In genomic region chr3:114893361-114893760, GRCh38 we compare ENCODE assay signal across 19 cellular contexts.
DNase-seq lines count a peak whose midpoint lies in the region; ATAC-seq and TF ChIP-seq lines count a peak whose summit lies in the region.
"Had no signal": no experiment of that assay in that cellular context is flagged by ENCODE, and none has a peak within 500 bp of the region (broad histone marks: within the 10 kb centered on the region; RNA-seq: fewer than 3 reads in every experiment).

No MANE protein-coding gene starts in this region.

- no peaks in the 10 kb centered on the region for H3K27me3 ChIP-seq in right lobe of liver
- H3K27me3 ChIP-seq: Peyer's patch had no signal

- peaks cover 12% of the 10 kb centered on the region for H3K36me3 Mint-ChIP-seq in activated T-helper 17 cell treated with anti-CD3 and anti-CD28 coated beads, Interleukin-2, amount 50 U/mL, for 72 hours (ENCODE audit: low read depth)

- H3K27ac Mint-ChIP-seq in activated T-helper 17 cell treated with anti-CD3 and anti-CD28 coated beads, Interleukin-2, amount 50 U/mL, for 72 hours: no peak overlapping the region
- H3K27ac Mint-ChIP-seq: B cell, CD14-positive monocyte had no signal

- no peaks in the 10 kb centered on the region for H3K9me3 Mint-ChIP-seq in activated T-helper 17 cell treated with anti-CD3 and anti-CD28 coated beads, Interleukin-2, amount 50 U/mL, for 72 hours

- intact Hi-C loops in Right ventricle myocardium inferior (cut with DNase I): no loop called here
- intact Hi-C loops in Right ventricle myocardium superior (cut with DNase I): no loop called here
- intact Hi-C loops in right lobe of liver (cut with DNase I): no loop called here

- H3K27me3 Mint-ChIP-seq in activated T-helper 17 cell treated with anti-CD3 and anti-CD28 coated beads, Interleukin-2, amount 50 U/mL, for 72 hours: no peaks in the 10 kb centered on the region
- H3K27me3 Mint-ChIP-seq: B cell had no signal

- H3K27ac ChIP-seq in right lobe of liver: peak overlapping the region; percentile 4 to 81 (median 78)
- H3K27ac ChIP-seq: A549, Peyer's patch had no signal

- H3K9me3 ChIP-seq in right lobe of liver: no peaks in the 10 kb centered on the region
- H3K9me3 ChIP-seq: A549, Peyer's patch had no signal

- no peak for DNase-seq in Right ventricle myocardium inferior (ENCODE audit: missing footprints)
- DNase-seq in Right ventricle myocardium superior: no peak
- DNase-seq in cerebellar cortex (ENCODE audit: low spot score): peak; percentile 67
- no peak for DNase-seq in right lobe of liver
- DNase-seq in superior temporal gyrus (ENCODE audit: extremely low spot score): peak; percentile 21
- DNase-seq: DMS79, Kasumi-1, NCI-H1417 treated with DMSO at 0.1 percent for 48 hours, NCI-H187 treated with DMSO at 0.1 percent for 48 hours, NCI-H2107, NCI-H2227 treated with DMSO at 0.1 percent for 48 hours, NCI-H510A treated with DMSO at 0.1 percent for 48 hours, NCI-H774, Peyer's patch had no signal

- H3K4me1 ChIP-seq in right lobe of liver: peaks cover 0 to 28% (median 12%) of the 10 kb centered on the region in 4 donors
- H3K4me1 ChIP-seq: A549, Peyer's patch had no signal

- no peak overlapping the region for H3K4me3 Mint-ChIP-seq in activated T-helper 17 cell treated with anti-CD3 and anti-CD28 coated beads, Interleukin-2, amount 50 U/mL, for 72 hours
- H3K4me3 Mint-ChIP-seq: B cell, CD14-positive monocyte had no signal

- H3K36me3 ChIP-seq in right lobe of liver: no peaks in the 10 kb centered on the region
- H3K36me3 ChIP-seq: Peyer's patch had no signal

- no peaks in the 10 kb centered on the region for H3K4me1 Mint-ChIP-seq in activated T-helper 17 cell treated with anti-CD3 and anti-CD28 coated beads, Interleukin-2, amount 50 U/mL, for 72 hours
- H3K4me1 Mint-ChIP-seq: B cell, CD14-positive monocyte had no signal

- H3K4me3 ChIP-seq in right lobe of liver: no peak overlapping the region
- H3K4me3 ChIP-seq: A549, Peyer's patch had no signal

- ATAC-seq in Right ventricle myocardium inferior (peak; percentile 17), Right ventricle myocardium superior (ENCODE audit: poor library complexity) (no peak), right lobe of liver (peak in 3 of 4 donors; percentile 6 to 70 (median 45)), HG02852 (IDR thresholded peaks at IDR 0.05; ENCODE audit: unreplicated experiment) (no peak)
- ATAC-seq in activated T-helper 17 cell treated with anti-CD3 and anti-CD28 coated beads, Interleukin-2, amount 50 U/mL, for 72 hours (replicated peaks): no peak
- ATAC-seq: A549 had no signal

- no peak for TF ChIP-seq CTCF in right lobe of liver (IDR thresholded peaks at IDR 0.05)

- no peak for TF ChIP-seq POLR2A in right lobe of liver (IDR thresholded peaks at IDR 0.05)

Comparison
In these comparisons a context has a peak if more than half of its experiments do, and no peak if none do; other contexts are left out.
1. ATAC-seq: peak in Right ventricle myocardium inferior (single experiment) and right lobe of liver (3 of 4); none in Right ventricle myocardium superior (single experiment), HG02852 (single experiment) and activated T-helper 17 cell treated with anti-CD3 and anti-CD28 coated beads, Interleukin-2, amount 50 U/mL, for 72 hours (single experiment).
2. DNase-seq: peak in cerebellar cortex (single experiment) and superior temporal gyrus (single experiment); none in Right ventricle myocardium inferior (single experiment), Right ventricle myocardium superior (single experiment) and right lobe of liver (0 of 3).